Comparison of ENCODE assay signal across 20 cellular contexts in genomic region chr15:69434679-69435078, GRCh38. TPM values are rescaled to one million over a fixed set of nuclear protein-coding genes. Genes with fewer than 3 reads are reported as not detected.
DNase-seq lines count a peak whose midpoint lies in the region; ATAC-seq, FAIRE-seq and TF ChIP-seq lines count a peak whose summit lies in the region.
"Had no signal": no experiment of that assay in that cellular context is flagged by ENCODE, and none has a peak within 500 bp of the region (broad histone marks: within the 10 kb centered on the region; RNA-seq: fewer than 3 reads in every experiment).

No MANE protein-coding gene starts in this region.

- no peak overlapping the region for H3K4ac ChIP-seq in IMR-90 (ENCODE audit: low read depth, low read length)

- no TSS peak for BruUV-seq in IMR-90 (replicated peaks; lab: Mats Ljungman, UMichigan)

- CTCF ChIA-PET in activated CD8-positive, alpha-beta T cell treated with anti-CD3 and anti-CD28 coated beads, Interleukin-2, amount 10 ng/mL, durations not matched to agents 7 days and 5 days (lab: Charles Lee), result no interaction called here
- CTCF ChIA-PET in activated CD8-positive, alpha-beta T cell treated with anti-CD3 and anti-CD28 coated beads for 36 hours (lab: Charles Lee), result no interaction called here
- CTCF ChIA-PET in IMR-90 (lab: Yijun Ruan, JAX), result no interaction called here

- FAIRE-seq in kidney (lab: Jason Lieb, UNC), result no peak
- FAIRE-seq: GM12892, GM18507 had no signal

- no peak overlapping the region for H3K14ac ChIP-seq in IMR-90 (replicated peaks; ENCODE audit: low read depth, low read length)

- H3K18ac ChIP-seq in IMR-90 (ENCODE audit: low read depth, low read length), result no peak overlapping the region

- dilution Hi-C loops in IMR-90 (cut with HindIII; ENCODE audit: low sequenced_read_pairs, unreplicated experiment), result no loop called here

- H3K4me2 ChIP-seq in IMR-90 (ENCODE audit: low read depth, low read length), result no peak overlapping the region
- H3K4me2 ChIP-seq: BLaER1, GM23338 had no signal

- H4K20me1 ChIP-seq in IMR-90 (ENCODE audit: insufficient read depth, low read length), result no peaks in the 10 kb centered on the region

- no peaks in the 10 kb centered on the region for H3K4me1 ChIP-seq in IMR-90 (ENCODE audit: control insufficient read depth, insufficient read depth, low read length)
- H3K4me1 ChIP-seq in kidney (ENCODE audit: control insufficient read depth in 1 of 2, insufficient read depth in 1 of 2, low read depth in 1 of 2, low read length in 2 of 2), result no peaks in the 10 kb centered on the region
- no peaks in the 10 kb centered on the region for H3K4me1 ChIP-seq in upper lobe of right lung
- H3K4me1 ChIP-seq: BLaER1 had no signal

- intact Hi-C loops in activated CD8-positive, alpha-beta T cell treated with anti-CD3 and anti-CD28 coated beads for 36 hours (cut with micrococcal nuclease), result no loop called here
- intact Hi-C loops in IMR-90 (cut with micrococcal nuclease), result loop anchor here (1.0 kb wide), 1 partner anchor 36 kb away; no protein-coding TSS in a partner anchor
- intact Hi-C loops in kidney (cut with DNase I), result no loop called here
- intact Hi-C loops in upper lobe of right lung (cut with DNase I), result no loop called here

- no peak for TF ChIP-seq POLR2A in IMR-90 (IDR thresholded peaks at IDR 0.05; ENCODE audit: low read depth, low read length)

- 79% methylated on average over 7 of the region's 18 CpGs; no CpG with 5 or more reads in 1 of the 2 experiments for WGBS in IMR-90 (ENCODE audit: extremely low coverage in 2 of 2, insufficient read length in 1 of 2), 2 experiments

- H3K4me3 ChIP-seq in IMR-90 (ENCODE audit: insufficient read depth, low read depth, low read length) (no peak overlapping the region), kidney (ENCODE audit: low read length in 2 of 2) (no peak overlapping the region), upper lobe of right lung (no peak overlapping the region)
- H3K4me3 ChIP-seq: BLaER1, GM23338 had no signal

- H3K4me1 Mint-ChIP-seq in activated CD8-positive, alpha-beta T cell treated with anti-CD3 and anti-CD28 coated beads, Interleukin-2, amount 10 ng/mL, durations not matched to agents 7 days and 5 days (ENCODE audit: low read depth), result no peaks in the 10 kb centered on the region
- H3K4me1 Mint-ChIP-seq in activated CD8-positive, alpha-beta T cell treated with anti-CD3 and anti-CD28 coated beads for 36 hours (ENCODE audit: low read depth), result no peaks in the 10 kb centered on the region
- H3K4me1 Mint-ChIP-seq: CD4-positive, alpha-beta memory T cell; GM23338; IgD-negative memory B cell had no signal

- H3K9me3 Mint-ChIP-seq in activated CD8-positive, alpha-beta T cell treated with anti-CD3 and anti-CD28 coated beads, Interleukin-2, amount 10 ng/mL, durations not matched to agents 7 days and 5 days (ENCODE audit: insufficient read depth), result no peaks in the 10 kb centered on the region
- no peaks in the 10 kb centered on the region for H3K9me3 Mint-ChIP-seq in activated CD8-positive, alpha-beta T cell treated with anti-CD3 and anti-CD28 coated beads for 36 hours
- H3K9me3 Mint-ChIP-seq: CD4-positive, alpha-beta memory T cell; GM23338; IgD-negative memory B cell had no signal

- H3K27ac ChIP-seq in IMR-90 (ENCODE audit: insufficient read depth, low read length) (no peak overlapping the region), kidney (ENCODE audit: low read depth in 2 of 2, low read length in 2 of 2) (no peak overlapping the region), upper lobe of right lung (no peak overlapping the region)
- H3K27ac ChIP-seq: BLaER1 had no signal

- no peak overlapping the region for H3K23ac ChIP-seq in IMR-90 (ENCODE audit: low read depth, low read length)

- H3K27ac Mint-ChIP-seq in activated CD8-positive, alpha-beta T cell treated with anti-CD3 and anti-CD28 coated beads, Interleukin-2, amount 10 ng/mL, durations not matched to agents 7 days and 5 days, result no peak overlapping the region
- no peak overlapping the region for H3K27ac Mint-ChIP-seq in activated CD8-positive, alpha-beta T cell treated with anti-CD3 and anti-CD28 coated beads for 36 hours
- H3K27ac Mint-ChIP-seq: CD4-positive, alpha-beta memory T cell; GM23338; IgD-negative memory B cell had no signal

- no peak overlapping the region for H2BK20ac ChIP-seq in IMR-90 (ENCODE audit: low read depth, low read length)

- H3K36me3 Mint-ChIP-seq in activated CD8-positive, alpha-beta T cell treated with anti-CD3 and anti-CD28 coated beads, Interleukin-2, amount 10 ng/mL, durations not matched to agents 7 days and 5 days (ENCODE audit: low read depth), result peaks cover 69% of the 10 kb centered on the region
- H3K36me3 Mint-ChIP-seq in activated CD8-positive, alpha-beta T cell treated with anti-CD3 and anti-CD28 coated beads for 36 hours (ENCODE audit: low read depth), result peaks cover 67% of the 10 kb centered on the region
- H3K36me3 Mint-ChIP-seq: CD4-positive, alpha-beta memory T cell; IgD-negative memory B cell had no signal

- no peak overlapping the region for H4K5ac ChIP-seq in IMR-90 (ENCODE audit: low read depth, low read length)

- H2BK120ac ChIP-seq in IMR-90 (ENCODE audit: low read depth, low read length), result no peak overlapping the region

- H3K27me3 Mint-ChIP-seq in activated CD8-positive, alpha-beta T cell treated with anti-CD3 and anti-CD28 coated beads, Interleukin-2, amount 10 ng/mL, durations not matched to agents 7 days and 5 days (ENCODE audit: low read depth), result no peaks in the 10 kb centered on the region
- H3K27me3 Mint-ChIP-seq in activated CD8-positive, alpha-beta T cell treated with anti-CD3 and anti-CD28 coated beads for 36 hours, result no peaks in the 10 kb centered on the region
- H3K27me3 Mint-ChIP-seq: CD4-positive, alpha-beta memory T cell; IgD-negative memory B cell had no signal

- H3K36me3 ChIP-seq in IMR-90 (ENCODE audit: control insufficient read depth, insufficient read depth, low read length), result peaks cover 9% of the 10 kb centered on the region
- no peaks in the 10 kb centered on the region for H3K36me3 ChIP-seq in kidney (ENCODE audit: control insufficient read depth in 1 of 2, insufficient read depth in 2 of 2, low read length in 2 of 2)
- no peaks in the 10 kb centered on the region for H3K36me3 ChIP-seq in upper lobe of right lung

- no peaks in the 10 kb centered on the region for H3K27me3 ChIP-seq in IMR-90 (ENCODE audit: control insufficient read depth, insufficient read depth, low read length)
- no peaks in the 10 kb centered on the region for H3K27me3 ChIP-seq in upper lobe of right lung
- H3K27me3 ChIP-seq: BLaER1 had no signal

- H3K9ac ChIP-seq in IMR-90 (ENCODE audit: low read depth, low read length) (no peak overlapping the region), kidney (ENCODE audit: low read length in 2 of 2) (no peak overlapping the region)
- H3K9ac ChIP-seq: BLaER1 had no signal

- in situ Hi-C loops in IMR-90 (cut with MboI; ENCODE audit: low sequenced_read_pairs), result no loop called here

- H2BK15ac ChIP-seq in IMR-90 (ENCODE audit: low read depth, low read length), result no peak overlapping the region

- no peak overlapping the region for H4K8ac ChIP-seq in IMR-90 (ENCODE audit: low read depth in 2 of 2, low read length in 2 of 2)

- H2AFZ ChIP-seq in IMR-90 (replicated peaks; ENCODE audit: low read length, poor library complexity), result peak overlapping the region; percentile 33
- H2AFZ ChIP-seq: GM23338 had no signal

- H3K56ac ChIP-seq in IMR-90 (ENCODE audit: extremely low read depth, insufficient read depth, low read length), result no peak overlapping the region

- DNase-seq in activated CD8-positive, alpha-beta T cell treated with anti-CD3 and anti-CD28 coated beads, Interleukin-2, amount 10 ng/mL, durations not matched to agents 7 days and 5 days, result no peak
- DNase-seq in activated CD8-positive, alpha-beta T cell treated with anti-CD3 and anti-CD28 coated beads for 36 hours, result no peak
- no peak for DNase-seq in IMR-90
- DNase-seq in kidney, result peak; percentile 59
- DNase-seq in upper lobe of right lung, result no peak
- DNase-seq in islet precursor cell, result no peak
- DNase-seq in glomerular visceral epithelial cell (ENCODE audit: extremely low spot score), result no peak
- no peak for DNase-seq in epidermal melanocyte (ENCODE audit: insufficient read length, low spot score)
- DNase-seq: 8988T; CD4-positive, alpha-beta memory T cell; DMS153; DMS79; GDM1; H7 had no signal

- H3K79me1 ChIP-seq in IMR-90 (ENCODE audit: low read depth in 1 of 2, low read length in 2 of 2), result peaks cover 28 to 57% of the 10 kb centered on the region in 2 experiments

- peaks cover 8% of the 10 kb centered on the region for H3K9me1 ChIP-seq in IMR-90 (ENCODE audit: insufficient read depth, low read length)

- ATAC-seq in activated CD8-positive, alpha-beta T cell treated with anti-CD3 and anti-CD28 coated beads, Interleukin-2, amount 10 ng/mL, durations not matched to agents 7 days and 5 days, result peak; percentile 38
- no peak for ATAC-seq in activated CD8-positive, alpha-beta T cell treated with anti-CD3 and anti-CD28 coated beads for 36 hours
- ATAC-seq in IMR-90 (ENCODE audit: low read depth), result no peak
- ATAC-seq in upper lobe of right lung, result peak; percentile 28
- ATAC-seq: GM23338 had no signal

- H2BK5ac ChIP-seq in IMR-90 (ENCODE audit: low read depth, low read length, poor library complexity, severe bottlenecking), result no peak overlapping the region

- no peak overlapping the region for H4K91ac ChIP-seq in IMR-90 (ENCODE audit: insufficient read depth, low read depth, low read length)

- TF ChIP-seq RAD21 in IMR-90 (IDR thresholded peaks at IDR 0.05; ENCODE audit: low read length), result no peak

- H3K9me3 ChIP-seq in IMR-90 (ENCODE audit: control insufficient read depth, insufficient read depth, low read length), result no peaks in the 10 kb centered on the region
- H3K9me3 ChIP-seq in kidney (ENCODE audit: control insufficient read depth in 1 of 2, low read length in 2 of 2), result no peaks in the 10 kb centered on the region
- no peaks in the 10 kb centered on the region for H3K9me3 ChIP-seq in upper lobe of right lung
- H3K9me3 ChIP-seq: BLaER1 had no signal

- no peak overlapping the region for H2AK9ac ChIP-seq in IMR-90 (replicated peaks; ENCODE audit: low read depth, low read length, poor library complexity)

- H3K4me3 Mint-ChIP-seq in activated CD8-positive, alpha-beta T cell treated with anti-CD3 and anti-CD28 coated beads, Interleukin-2, amount 10 ng/mL, durations not matched to agents 7 days and 5 days, result no peak overlapping the region
- H3K4me3 Mint-ChIP-seq in activated CD8-positive, alpha-beta T cell treated with anti-CD3 and anti-CD28 coated beads for 36 hours, result no peak overlapping the region
- H3K4me3 Mint-ChIP-seq: CD14-positive monocyte; CD4-positive, alpha-beta memory T cell; GM23338; IgD-negative memory B cell had no signal

- no peak for TF ChIP-seq CTCF in activated CD8-positive, alpha-beta T cell treated with anti-CD3 and anti-CD28 coated beads for 36 hours (IDR thresholded peaks at IDR 0.05)
- TF ChIP-seq CTCF in IMR-90 (conservative IDR thresholded peaks at IDR 0.05; ENCODE audit: low read depth, low read length), result no peak
- no peak for TF ChIP-seq CTCF in kidney (IDR thresholded peaks at IDR 0.05; ENCODE audit: borderline replicate concordance, extremely low read depth, insufficient read depth)
- no peak for TF ChIP-seq CTCF in upper lobe of right lung (IDR thresholded peaks at IDR 0.05)

- POLR2A ChIA-PET in activated CD8-positive, alpha-beta T cell treated with anti-CD3 and anti-CD28 coated beads, Interleukin-2, amount 10 ng/mL, durations not matched to agents 7 days and 5 days (lab: Charles Lee), result interaction anchor here (3.0 kb wide), 1 partner anchor 18 kb away, joined by 12 read pairs; the partner anchor contains the start of gene RPLP1
- POLR2A ChIA-PET in activated CD8-positive, alpha-beta T cell treated with anti-CD3 and anti-CD28 coated beads for 36 hours (lab: Charles Lee), result no interaction called here
- POLR2A ChIA-PET in IMR-90 (lab: Charles Lee; ENCODE audit: unreplicated experiment), result no interaction called here

- H2AK5ac ChIP-seq in IMR-90 (ENCODE audit: low read depth, low read length), result no peak overlapping the region

RNA-seq across cellular contexts. Expression of gene RPLP1, which starts 17.9 kb away (rescaled TPM):
- total RNA-seq in activated CD8-positive, alpha-beta T cell treated with anti-CD3 and anti-CD28 coated beads, Interleukin-2, amount 10 ng/mL, durations not matched to agents 7 days and 5 days, result 1,000 to 10,000 TPM; 1,664 to 1,767 TPM
- total RNA-seq in activated CD8-positive, alpha-beta T cell treated with anti-CD3 and anti-CD28 coated beads for 36 hours, result 1,000 to 10,000 TPM; 2,583 to 2,701 TPM
- total RNA-seq in IMR-90 (2012; rRNA removed) (97.0 and 132 TPM in 2 replicates), kidney (1,303 TPM), upper lobe of right lung (1,255 TPM)
- polyA plus RNA-seq in IMR-90 (2012; rRNA removed) (1,440 and 1,469 TPM in 2 replicates), kidney (ENCODE audit: insufficient read depth, low read depth, low replicate concordance) (2,805 TPM)
- polyA plus RNA-seq in IMR-90 (2012; cell fraction: cytosol; rRNA removed), result 865 and 2,195 TPM in 2 replicates
- polyA plus RNA-seq in IMR-90 (2012; cell fraction: nucleus; rRNA removed; ENCODE audit: low replicate concordance), result 449 and 618 TPM in 2 replicates

RNA-seq across cellular contexts. Expression of gene KIF23, which starts 20.5 kb away (rescaled TPM):
- total RNA-seq in activated CD8-positive, alpha-beta T cell treated with anti-CD3 and anti-CD28 coated beads, Interleukin-2, amount 10 ng/mL, durations not matched to agents 7 days and 5 days, result 10 to 100 TPM; 80.7 to 87.9 TPM
- total RNA-seq in activated CD8-positive, alpha-beta T cell treated with anti-CD3 and anti-CD28 coated beads for 36 hours, result 10 to 100 TPM; 45.4 to 47.0 TPM
- total RNA-seq in IMR-90 (2012; rRNA removed) (56.1 and 70.5 TPM in 2 replicates), kidney (2.5 TPM), upper lobe of right lung (2.7 TPM)
- polyA plus RNA-seq in IMR-90 (2012; rRNA removed) (34.1 and 37.7 TPM in 2 replicates), kidney (ENCODE audit: insufficient read depth, low read depth, low replicate concordance) (3.6 TPM)
- 5.0 and 16.1 TPM in 2 replicates for polyA plus RNA-seq in IMR-90 (2012; cell fraction: cytosol; rRNA removed)
- polyA plus RNA-seq in IMR-90 (2012; cell fraction: nucleus; rRNA removed; ENCODE audit: low replicate concordance), result 8.1 and 50.9 TPM in 2 replicates
- polyA plus RNA-seq: CD4-positive, alpha-beta memory T cell had no signal

Comparison
In these comparisons a context has a peak if more than half of its experiments do, and no peak if none do; other contexts are left out.
1. ATAC-seq: peak in activated CD8-positive, alpha-beta T cell treated with anti-CD3 and anti-CD28 coated beads, Interleukin-2, amount 10 ng/mL, durations not matched to agents 7 days and 5 days (single experiment) and upper lobe of right lung (single experiment); none in activated CD8-positive, alpha-beta T cell treated with anti-CD3 and anti-CD28 coated beads for 36 hours (single experiment) and IMR-90 (single experiment).
2. RNA of gene KIF23, which starts 20.5 kb away (total RNA-seq): 80.7 to 87.9 TPM in activated CD8-positive, alpha-beta T cell treated with anti-CD3 and anti-CD28 coated beads, Interleukin-2, amount 10 ng/mL, durations not matched to agents 7 days and 5 days, 56.1 to 70.5 TPM in IMR-90 and 45.4 to 47.0 TPM in activated CD8-positive, alpha-beta T cell treated with anti-CD3 and anti-CD28 coated beads for 36 hours; 2.7 TPM in upper lobe of right lung (single experiment) and 2.5 TPM in kidney (single experiment); every median in the first group is over 10 times any median in the second.